Comparison of ENCODE assay signal across 17 cellular contexts in genomic region chr2:126792993-126793392, GRCh38.
DNase-seq lines count a peak whose midpoint lies in the region; ATAC-seq and TF ChIP-seq lines count a peak whose summit lies in the region.
"Had no signal": no experiment of that assay in that cellular context is flagged by ENCODE, and none has a peak within 500 bp of the region (broad histone marks: within the 10 kb centered on the region; RNA-seq: fewer than 3 reads in every experiment).

No MANE protein-coding gene starts in this region.

- no peaks in the 10 kb centered on the region for H3K36me3 Mint-ChIP-seq in type B pancreatic cell
- H3K36me3 Mint-ChIP-seq in activated naive CD4-positive, alpha-beta T cell treated with anti-CD3 and anti-CD28 coated beads, Interleukin-2, amount 50 U/mL, for 72 hours, result no peaks in the 10 kb centered on the region

- no peak overlapping the region for H3K4me3 Mint-ChIP-seq in type B pancreatic cell
- H3K4me3 Mint-ChIP-seq: CD4-positive, alpha-beta T cell had no signal

- intact Hi-C loops in cardiac septum (cut with DNase I), result no loop called here
- intact Hi-C loops in Right ventricle myocardium superior (cut with DNase I), result no loop called here

- no peak for ATAC-seq in Right ventricle myocardium superior (ENCODE audit: poor library complexity)
- no peak for ATAC-seq in activated naive CD4-positive, alpha-beta T cell treated with anti-CD3 and anti-CD28 coated beads, Interleukin-2, amount 50 U/mL, for 72 hours

- no peaks in the 10 kb centered on the region for H3K9me3 Mint-ChIP-seq in type B pancreatic cell
- H3K9me3 Mint-ChIP-seq in activated naive CD4-positive, alpha-beta T cell treated with anti-CD3 and anti-CD28 coated beads, Interleukin-2, amount 50 U/mL, for 72 hours, result no peaks in the 10 kb centered on the region
- H3K9me3 Mint-ChIP-seq: CD4-positive, alpha-beta T cell had no signal

- H3K27ac Mint-ChIP-seq in type B pancreatic cell, result no peak overlapping the region
- no peak overlapping the region for H3K27ac Mint-ChIP-seq in activated naive CD4-positive, alpha-beta T cell treated with anti-CD3 and anti-CD28 coated beads, Interleukin-2, amount 50 U/mL, for 72 hours
- H3K27ac Mint-ChIP-seq: CD4-positive, alpha-beta T cell had no signal

- H3K27me3 Mint-ChIP-seq in type B pancreatic cell, result peaks cover 22% of the 10 kb centered on the region

- peak; percentile 24 for DNase-seq in NCI-H2227 (lab: John Stamatoyannopoulos, UW; ENCODE audit: unreplicated experiment)
- no peak for DNase-seq in NCI-H2227 treated with DMSO at 0.1 percent for 48 hours (lab: John Stamatoyannopoulos, UW)
- peak; percentile 50 for DNase-seq in cardiac septum (ENCODE audit: low spot score)
- DNase-seq in Right ventricle myocardium superior, result no peak
- DNase-seq in mesenteric fat pad (ENCODE audit: low spot score), result peak; percentile 64
- peak; percentile 42 for DNase-seq in type B pancreatic cell (ENCODE audit: extremely low spot score, unreplicated experiment)
- DNase-seq in NCI-H510A treated with DMSO at 0.1 percent for 48 hours (lab: John Stamatoyannopoulos, UW), result no peak
- DNase-seq in activated naive CD4-positive, alpha-beta T cell treated with anti-CD3 and anti-CD28 coated beads, Interleukin-2, amount 50 U/mL, for 72 hours (ENCODE audit: low spot score in 2 of 2), result no peak
- DNase-seq: ACHN; CD4-positive, alpha-beta T cell; COR-L47; DMS79 treated with DMSO at 0.1 percent for 48 hours; KG1; NCI-H1105; NCI-H2029 treated with DMSO at 0.1 percent for 48 hours; NCI-H526; SHP77 treated with DMSO at 0.1 percent for 48 hours had no signal

- H3K4me1 Mint-ChIP-seq in type B pancreatic cell (ENCODE audit: unreplicated experiment), result peaks cover 5% of the 10 kb centered on the region

- TF ChIP-seq CTCF in type B pancreatic cell (conservative IDR thresholded peaks at IDR 0.05), result no peak

Comparison
In these comparisons a context has a peak if more than half of its experiments do, and no peak if none do; other contexts are left out.
1. DNase-seq: peak in NCI-H2227 (single experiment), cardiac septum (single experiment), mesenteric fat pad (single experiment) and type B pancreatic cell (single experiment); none in NCI-H2227 treated with DMSO at 0.1 percent for 48 hours (single experiment), Right ventricle myocardium superior (single experiment), NCI-H510A treated with DMSO at 0.1 percent for 48 hours (single experiment) and activated naive CD4-positive, alpha-beta T cell treated with anti-CD3 and anti-CD28 coated beads, Interleukin-2, amount 50 U/mL, for 72 hours (0 of 2).